ENCODE assay signal across 12 cellular contexts in the genomic region with DNA sequence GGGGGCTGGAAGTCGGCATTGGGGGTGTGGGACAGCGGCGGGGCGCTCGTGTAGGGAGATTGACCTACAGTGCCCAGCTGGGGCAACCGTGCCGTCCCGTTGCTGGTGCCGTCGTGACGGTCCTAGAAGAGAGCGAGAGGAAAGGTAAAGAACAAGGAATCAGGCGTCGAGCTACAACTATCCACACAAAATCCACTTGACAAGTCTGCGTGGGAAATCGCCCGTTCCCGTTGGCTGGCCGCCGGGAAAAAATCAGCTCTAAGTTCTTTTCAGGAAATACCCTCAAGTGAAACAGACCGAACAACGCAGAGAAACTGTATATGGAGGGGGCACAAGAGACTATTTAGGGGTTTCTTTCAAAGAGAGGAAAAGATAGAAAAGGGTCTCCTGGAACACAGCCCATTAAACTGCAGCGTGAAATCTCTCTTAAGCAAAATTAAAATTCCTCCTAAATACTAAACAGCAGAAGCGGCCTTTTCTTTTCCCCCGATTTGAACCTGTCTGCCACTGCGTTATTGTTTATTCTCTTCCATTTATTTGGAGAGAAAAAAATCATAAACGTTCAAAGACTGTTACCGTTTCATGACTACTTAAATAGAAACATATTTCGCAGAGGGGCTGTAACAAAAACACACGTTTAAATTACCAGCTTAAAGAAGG. TPM values are rescaled to one million over a fixed set of nuclear protein-coding genes. Genes with fewer than 3 reads are reported as not detected.
DNase-seq lines count a peak whose midpoint lies in the region; ATAC-seq, FAIRE-seq and TF ChIP-seq lines count a peak whose summit lies in the region.
"Had no signal": no experiment of that assay in that cellular context is flagged by ENCODE, and none has a peak within 500 bp of the region (broad histone marks: within the 10 kb centered on the region; RNA-seq: fewer than 3 reads in every experiment).

No MANE protein-coding gene starts in this region.

- no peak overlapping the region for H2BK120ac ChIP-seq in H9 (ENCODE audit: low read depth, low read length, poor library complexity, severe bottlenecking)

- no peak overlapping the region for H3K23ac ChIP-seq in H9 (ENCODE audit: insufficient read length, low read depth, low read length)

- H3K4ac ChIP-seq in H9 (ENCODE audit: low read depth, low read length), result no peak overlapping the region

- no peak overlapping the region for H2BK15ac ChIP-seq in H9 (ENCODE audit: low read depth, low read length)

- no peak for FAIRE-seq in urothelium cell line (lab: Jason Lieb, UNC)
- FAIRE-seq: K562 had no signal

- no peak overlapping the region for H2AFZ ChIP-seq in H9 (ENCODE audit: low read length)

- peak overlapping the region; percentile 48 for H3K4me3 Mint-ChIP-seq in activated T-cell treated with anti-CD3 and anti-CD28 coated beads, Interleukin-2, amount 50 U/mL, for 24 hours
- peak overlapping the region; percentile 91 for H3K4me3 Mint-ChIP-seq in T-helper 17 cell
- peak overlapping the region; percentile 59 to 96 for H3K4me3 Mint-ChIP-seq in stimulated activated naive B cell treated with anti-CD40 and anti-IgM and Interleukin-4, amounts not matched to agents 10 μg/mL and 1 μg/mL and 100 μg/mL, for 72 hours
- H3K4me3 Mint-ChIP-seq in H9, result peak overlapping the region in 1 of 2 experiments; percentile 68; a peak in 3 of 5 replicates

- H3K27ac Mint-ChIP-seq in activated T-cell treated with anti-CD3 and anti-CD28 coated beads, Interleukin-2, amount 50 U/mL, for 24 hours, result peak overlapping the region; percentile 22
- H3K27ac Mint-ChIP-seq in T-helper 17 cell (peak overlapping the region; percentile 0), H9 (no peak overlapping the region)
- H3K27ac Mint-ChIP-seq in stimulated activated naive B cell treated with anti-CD40 and anti-IgM and Interleukin-4, amounts not matched to agents 10 μg/mL and 1 μg/mL and 100 μg/mL, for 72 hours, result peak overlapping the region; percentile 93

- no peak overlapping the region for H3K14ac ChIP-seq in H9 (ENCODE audit: insufficient read depth, low read length)

- no peak overlapping the region for H2BK20ac ChIP-seq in H9 (ENCODE audit: low read depth, low read length, poor library complexity, severe bottlenecking)

- no peaks in the 10 kb centered on the region for H3K79me1 ChIP-seq in H9 (ENCODE audit: insufficient read depth, low read depth, low read length, poor library complexity, severe bottlenecking)

- no peak overlapping the region for H3K4me2 ChIP-seq in H9 (ENCODE audit: insufficient read depth, insufficient read length, low read length)

- no peak for DNase-seq in activated T-cell treated with anti-CD3 and anti-CD28 coated beads, Interleukin-2, amount 50 U/mL, for 24 hours
- no peak for DNase-seq in activated T-cell treated with anti-CD3 and anti-CD28 coated beads for 4 hours
- no peak for DNase-seq in T-helper 17 cell
- peak in 1 of 2 donors; percentile 50 for DNase-seq in foreskin fibroblast
- no peak for DNase-seq in stimulated activated naive B cell treated with anti-CD40 and anti-IgM and Interleukin-4, amounts not matched to agents 10 μg/mL and 1 μg/mL and 100 μg/mL, for 72 hours
- no peak for DNase-seq in H9
- DNase-seq in urothelium cell line (ENCODE audit: low spot score), result no peak
- DNase-seq: effector CD4-positive, alpha-beta T cell; left ventricle myocardium superior had no signal

- no peak overlapping the region for H4K91ac ChIP-seq in H9 (ENCODE audit: insufficient read length, low read depth, low read length)

- H3K56ac ChIP-seq in H9 (ENCODE audit: insufficient read length, low read depth, low read length), result no peak overlapping the region

- peaks cover 7% of the 10 kb centered on the region for H3K36me3 Mint-ChIP-seq in activated T-cell treated with anti-CD3 and anti-CD28 coated beads, Interleukin-2, amount 50 U/mL, for 24 hours (ENCODE audit: low read depth)
- H3K36me3 Mint-ChIP-seq in T-helper 17 cell (ENCODE audit: low read depth), result peaks cover 6% of the 10 kb centered on the region
- H3K36me3 Mint-ChIP-seq in stimulated activated naive B cell treated with anti-CD40 and anti-IgM and Interleukin-4, amounts not matched to agents 10 μg/mL and 1 μg/mL and 100 μg/mL, for 72 hours, result peaks cover 19 to 33% of the 10 kb centered on the region in 2 donors
- peaks cover 0 to 4% (median 0%) of the 10 kb centered on the region in 3 experiments; a peak in 1 of 7 replicates for H3K36me3 Mint-ChIP-seq in H9 (ENCODE audit: insufficient read depth in 1 of 3, low read depth in 3 of 3)

- no peak overlapping the region for H2AK5ac ChIP-seq in H9 (ENCODE audit: insufficient read length, low read length)

- TF ChIP-seq CTCF in foreskin fibroblast (IDR thresholded peaks at IDR 0.05; ENCODE audit: low read depth, low read length), result no peak
- TF ChIP-seq CTCF in H9 (conservative IDR thresholded peaks at IDR 0.05), result no peak

- peaks cover 77% of the 10 kb centered on the region for H3K27me3 ChIP-seq in H9 (ENCODE audit: insufficient read depth, low read length)

- H3K9me3 ChIP-seq in T-helper 17 cell (ENCODE audit: control insufficient read depth, low read length, poor library complexity, severe bottlenecking) (peaks cover 19% of the 10 kb centered on the region), H9 (ENCODE audit: control insufficient read depth, low read depth, low read length) (no peaks in the 10 kb centered on the region)

- H3K79me2 ChIP-seq in H9 (ENCODE audit: insufficient read depth, low read length), result no peaks in the 10 kb centered on the region

- ATAC-seq in T-helper 17 cell (no peak), HG02840 (IDR thresholded peaks at IDR 0.05; ENCODE audit: low FRiP score, unreplicated experiment) (no peak)
- no peak for ATAC-seq in stimulated activated naive B cell treated with anti-CD40 and anti-IgM and Interleukin-4, amounts not matched to agents 10 μg/mL and 1 μg/mL and 100 μg/mL, for 72 hours (replicated peaks)
- ATAC-seq: HCT116, K562, left ventricle myocardium superior had no signal

- H3K4me1 ChIP-seq in H9 (ENCODE audit: insufficient read depth, low read length), result peaks cover 3% of the 10 kb centered on the region; the same call in 1 of the 2 replicates

- peak overlapping the region; percentile 68 to 97 for H3K4me3 ChIP-seq in foreskin fibroblast (ENCODE audit: low read depth in 1 of 2, low read length in 2 of 2)
- H3K4me3 ChIP-seq: K562 had no signal

- H2BK5ac ChIP-seq in H9 (ENCODE audit: insufficient read length, low read length), result no peak overlapping the region

- H3K23me2 ChIP-seq in H9 (ENCODE audit: insufficient read length, low read depth, low read length, poor library complexity, severe bottlenecking), result peaks cover 16% of the 10 kb centered on the region

- no peak overlapping the region for H3T11ph ChIP-seq in H9 (ENCODE audit: low read length)

- no peak overlapping the region for H4K8ac ChIP-seq in H9 (replicated peaks; ENCODE audit: insufficient read length, low read depth, low read length)

- H3K4me1 Mint-ChIP-seq in activated T-cell treated with anti-CD3 and anti-CD28 coated beads, Interleukin-2, amount 50 U/mL, for 24 hours (ENCODE audit: low read depth), result peaks cover 38% of the 10 kb centered on the region
- H3K4me1 Mint-ChIP-seq in T-helper 17 cell (peaks cover 11% of the 10 kb centered on the region), H9 (peaks cover 50 to 78% of the 10 kb centered on the region in 2 experiments)
- peaks cover 28 to 53% of the 10 kb centered on the region in 2 donors for H3K4me1 Mint-ChIP-seq in stimulated activated naive B cell treated with anti-CD40 and anti-IgM and Interleukin-4, amounts not matched to agents 10 μg/mL and 1 μg/mL and 100 μg/mL, for 72 hours

- no peak overlapping the region for H3K9ac ChIP-seq in H9 (ENCODE audit: extremely low read depth, insufficient read length, low read length)

- no peak overlapping the region for H3K27ac ChIP-seq in H9 (ENCODE audit: insufficient read length, low read depth, low read length)

- WGBS in H9 (ENCODE audit: extremely low coverage, insufficient read length, low lambda C conversion rate), result no CpG with 5 or more reads among the region's 30 CpGs

- peaks cover 94% of the 10 kb centered on the region for H3K27me3 Mint-ChIP-seq in activated T-cell treated with anti-CD3 and anti-CD28 coated beads, Interleukin-2, amount 50 U/mL, for 24 hours
- H3K27me3 Mint-ChIP-seq in T-helper 17 cell, result peaks cover 56% of the 10 kb centered on the region
- peaks cover 79 to 90% of the 10 kb centered on the region in 2 donors for H3K27me3 Mint-ChIP-seq in stimulated activated naive B cell treated with anti-CD40 and anti-IgM and Interleukin-4, amounts not matched to agents 10 μg/mL and 1 μg/mL and 100 μg/mL, for 72 hours
- H3K27me3 Mint-ChIP-seq in H9 (ENCODE audit: low read depth), result peaks cover 99% of the 10 kb centered on the region

- H4K5ac ChIP-seq in H9 (ENCODE audit: insufficient read length, low read depth, low read length), result no peak overlapping the region

- H4K20me1 ChIP-seq in H9 (ENCODE audit: control insufficient read depth, insufficient read depth, insufficient read length), result no peaks in the 10 kb centered on the region

- no peak overlapping the region for H3K18ac ChIP-seq in H9 (ENCODE audit: insufficient read length, low read depth, low read length)

- H3K9me3 Mint-ChIP-seq in activated T-cell treated with anti-CD3 and anti-CD28 coated beads, Interleukin-2, amount 50 U/mL, for 24 hours, result peaks cover 25% of the 10 kb centered on the region
- H3K9me3 Mint-ChIP-seq in stimulated activated naive B cell treated with anti-CD40 and anti-IgM and Interleukin-4, amounts not matched to agents 10 μg/mL and 1 μg/mL and 100 μg/mL, for 72 hours, result peaks cover 15 to 17% of the 10 kb centered on the region in 2 donors
- H3K9me3 Mint-ChIP-seq in H9, result peaks cover 0 to 11% of the 10 kb centered on the region in 2 experiments; a peak in 2 of 5 replicates

- H2BK12ac ChIP-seq in H9 (ENCODE audit: insufficient read length, low read depth, low read length), result no peak overlapping the region

RNA-seq across cellular contexts. Expression of a gene that starts 4.5 kb away (rescaled TPM):
- under 1 TPM; 0.18 to 0.40 TPM for total RNA-seq in T-helper 17 cell
- total RNA-seq in H9 (2021), result 1.6 and 2.6 TPM in 2 replicates

Comparison
In these comparisons a context has a peak if more than half of its experiments do, and no peak if none do; other contexts are left out.
1. H3K27ac Mint-ChIP-seq: peak in activated T-cell treated with anti-CD3 and anti-CD28 coated beads, Interleukin-2, amount 50 U/mL, for 24 hours (single experiment), T-helper 17 cell (single experiment) and stimulated activated naive B cell treated with anti-CD40 and anti-IgM and Interleukin-4, amounts not matched to agents 10 μg/mL and 1 μg/mL and 100 μg/mL, for 72 hours (single experiment); none in H9 (0 of 3).